9 cellular contexts compared by ENCODE assay signal in the genomic region with DNA sequence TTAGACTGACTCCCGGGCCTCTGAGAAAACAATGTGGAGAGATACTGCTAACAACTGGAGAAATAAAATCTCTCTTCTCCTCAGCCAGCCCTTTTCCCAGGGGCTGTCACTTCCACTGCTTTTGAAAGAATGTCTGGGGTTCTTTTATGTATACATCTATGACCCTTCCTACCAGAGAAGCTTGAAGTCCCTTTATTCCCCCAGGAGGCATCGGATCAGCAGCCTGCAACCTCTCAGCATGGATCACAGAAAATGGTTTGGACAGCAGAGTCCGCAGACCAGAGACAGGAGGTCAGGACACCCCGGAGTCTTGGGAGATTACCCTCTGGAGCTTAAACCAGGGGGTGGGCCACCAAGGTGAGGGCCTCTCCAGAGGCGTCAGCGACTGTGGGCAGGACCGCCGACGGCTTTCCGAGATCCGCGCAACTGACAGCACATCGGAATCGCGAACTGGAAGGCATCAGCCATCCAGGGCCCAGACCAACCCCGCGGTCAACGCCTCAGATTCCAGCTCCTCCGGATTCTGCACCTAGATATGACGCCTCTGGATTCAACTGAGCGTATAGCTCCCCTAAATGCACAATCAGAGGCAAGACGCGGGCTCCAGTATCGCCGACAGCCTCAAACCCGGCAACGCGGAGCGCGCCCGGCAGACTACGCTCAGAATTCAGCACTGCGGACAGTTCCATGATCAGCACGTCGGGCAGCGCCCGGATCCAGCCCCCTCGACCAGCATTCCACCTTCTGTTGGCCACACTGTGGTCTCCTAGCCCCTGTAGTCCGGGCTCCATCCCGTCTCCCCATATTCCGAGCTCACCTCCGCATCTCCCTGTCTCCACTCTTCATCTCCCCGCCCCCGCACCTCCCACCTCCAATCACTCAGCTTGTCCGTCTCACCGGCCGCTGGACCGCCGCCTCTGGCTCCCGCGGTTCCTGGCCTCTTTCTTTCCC. TPM values are rescaled to one million over a fixed set of nuclear protein-coding genes. Genes with fewer than 3 reads are reported as not detected.
A peak's percentile ranks its signal among the peaks of the same experiment; 100 is the strongest.
DNase-seq lines count a peak whose midpoint lies in the region; ATAC-seq and TF ChIP-seq lines count a peak whose summit lies in the region.
"Had no signal": no experiment of that assay in that cellular context is flagged by ENCODE, and none has a peak within 500 bp of the region (broad histone marks: within the 10 kb centered on the region; RNA-seq: fewer than 3 reads in every experiment).

No MANE protein-coding gene starts in this region.

- POLR2A ChIA-PET in RWPE1 (lab: Yijun Ruan, JAX; ENCODE audit: low non-redundant PET), result no interaction called here

- no peak overlapping the region for H3K27ac Mint-ChIP-seq in effector memory CD8-positive, alpha-beta T cell

- no peaks in the 10 kb centered on the region for H3K9me3 ChIP-seq in gastroesophageal sphincter
- H3K9me3 ChIP-seq: BLaER1 had no signal

- H3K4me1 Mint-ChIP-seq in effector memory CD8-positive, alpha-beta T cell (ENCODE audit: low read depth in 2 of 2), result peaks cover 8 to 15% of the 10 kb centered on the region in 2 donors

- H3K36me3 Mint-ChIP-seq in effector memory CD8-positive, alpha-beta T cell (ENCODE audit: insufficient read depth), result no peaks in the 10 kb centered on the region

- H3K27me3 Mint-ChIP-seq in effector memory CD8-positive, alpha-beta T cell, result peaks cover 62 to 71% of the 10 kb centered on the region in 2 donors

- no peak overlapping the region for H3K4me3 ChIP-seq in gastroesophageal sphincter
- H3K4me3 ChIP-seq: BLaER1 had no signal

- H3K4me3 Mint-ChIP-seq in effector memory CD8-positive, alpha-beta T cell, result peak overlapping the region in 1 of 2 donors; percentile 39

- H3K9me3 Mint-ChIP-seq in effector memory CD8-positive, alpha-beta T cell, result peaks cover 2 to 7% of the 10 kb centered on the region in 2 donors

- peaks cover 100% of the 10 kb centered on the region for H3K27me3 ChIP-seq in gastroesophageal sphincter

- CTCF ChIA-PET in RWPE1 (lab: Yijun Ruan, JAX), result interaction anchor here (1.5 kb wide), 1 partner anchor 13 kb away, joined by 3 read pairs; no protein-coding TSS in a partner anchor

- no peaks in the 10 kb centered on the region for H3K4me1 ChIP-seq in gastroesophageal sphincter

- no peak for TF ChIP-seq POLR2A in gastroesophageal sphincter (IDR thresholded peaks at IDR 0.05)

- H3K36me3 ChIP-seq in gastroesophageal sphincter, result no peaks in the 10 kb centered on the region
- H3K36me3 ChIP-seq: BLaER1 had no signal

- no peak for TF ChIP-seq CTCF in RWPE1 (conservative IDR thresholded peaks at IDR 0.05; ENCODE audit: low read depth)
- TF ChIP-seq CTCF in gastroesophageal sphincter (IDR thresholded peaks at IDR 0.05), result no peak

- peak; percentile 68 for DNase-seq in NCI-H82 (lab: John Stamatoyannopoulos, UW)
- DNase-seq in NCI-H82 treated with DMSO at 0.1 percent for 48 hours (lab: John Stamatoyannopoulos, UW; ENCODE audit: unreplicated experiment), result no peak
- peak; percentile 63 for DNase-seq in RWPE1 (ENCODE audit: low spot score)
- DNase-seq in effector memory CD8-positive, alpha-beta T cell, result peak; percentile 8 to 19 (median 13)
- peak; percentile 5 for DNase-seq in non-pigmented ciliary epithelial cell (ENCODE audit: low read depth)
- no peak for DNase-seq in NCI-H2029 (lab: John Stamatoyannopoulos, UW)

- no peak for TF ChIP-seq EP300 in gastroesophageal sphincter (IDR thresholded peaks at IDR 0.05)

- ATAC-seq in effector memory CD8-positive, alpha-beta T cell (replicated peaks), result no peak
- ATAC-seq in HG03039 (IDR thresholded peaks at IDR 0.05; ENCODE audit: unreplicated experiment) (no peak), gastroesophageal sphincter (no peak)

- no peak overlapping the region for H3K27ac ChIP-seq in RWPE1
- H3K27ac ChIP-seq in gastroesophageal sphincter, result no peak overlapping the region
- H3K27ac ChIP-seq: BLaER1 had no signal

- WGBS in gastroesophageal sphincter (ENCODE audit: low coverage in 1 of 2), 2 donors, result 6 to 14% methylated on average over 6 to 26 of the region's 51 CpGs

RNA-seq across cellular contexts. Expression of a gene that starts 0.9 kb away (rescaled TPM):
- total RNA-seq in gastroesophageal sphincter, result under 1 TPM; 0.12 to 0.93 (median 0.51) TPM

RNA-seq across cellular contexts. Expression of a gene that starts 29.6 kb away (rescaled TPM):
- total RNA-seq in gastroesophageal sphincter, result 1 to 10 TPM; 1.5 to 2.8 (median 2.7) TPM

RNA-seq across cellular contexts. Expression of a gene that starts 43.5 kb away (rescaled TPM):
- 10 to 100 TPM; 53.7 to 73.0 (median 62.5) TPM for total RNA-seq in gastroesophageal sphincter

RNA-seq across cellular contexts. Expression of a gene that starts 43.9 kb away (rescaled TPM):
- 10 to 100 TPM; 13.6 to 16.9 (median 15.4) TPM for total RNA-seq in gastroesophageal sphincter

Comparison
In these comparisons a context has a peak if more than half of its experiments do, and no peak if none do; other contexts are left out.
1. DNase-seq: peak in NCI-H82 (single experiment), RWPE1 (single experiment), effector memory CD8-positive, alpha-beta T cell (3 of 3) and non-pigmented ciliary epithelial cell (single experiment); none in NCI-H82 treated with DMSO at 0.1 percent for 48 hours (single experiment) and NCI-H2029 (single experiment).